ENCODE assay signal across 9 cellular contexts in genomic region chr19:50329926-50330294, GRCh38. TPM values are rescaled to one million over a fixed set of nuclear protein-coding genes. Genes with fewer than 3 reads are reported as not detected.
DNase-seq lines count a peak whose midpoint lies in the region; ATAC-seq and TF ChIP-seq lines count a peak whose summit lies in the region.
"Not testable (repeated sequence)": the region's sequence is repeated elsewhere in the genome, so short reads cannot be mapped to it uniquely, and the experiment has no call there.
"Had no signal": no experiment of that assay in that cellular context is flagged by ENCODE, and none has a peak within 500 bp of the region (broad histone marks: within the 10 kb centered on the region; RNA-seq: fewer than 3 reads in every experiment).

No MANE protein-coding gene starts in this region.

- peak overlapping the region; percentile 66 for H3K4me3 Mint-ChIP-seq in activated T-cell treated with anti-CD3 and anti-CD28 coated beads, Interleukin-2, amount 50 U/mL, for 24 hours
- peak overlapping the region; percentile 86 to 96 (median 92) for H3K4me3 Mint-ChIP-seq in naive B cell

- not testable (repeated sequence) for TF ChIP-seq CTCF in 22Rv1 (IDR thresholded peaks at IDR 0.05); GM12875 (IDR thresholded peaks at IDR 0.05; ENCODE audit: borderline replicate concordance, insufficient read depth, low read depth, low read length); Panc1 (IDR thresholded peaks at IDR 0.05); right atrium auricular region (IDR thresholded peaks at IDR 0.05)

- POLR2A ChIA-PET in Panc1 (lab: Charles Lee): not testable (repeated sequence)

- in situ Hi-C loops in Panc1 (cut with HindIII; ENCODE audit: low pct_unique_long_range_greater_than_20kb, low sequenced_read_pairs): not testable (repeated sequence)

- peaks cover 63% of the 10 kb centered on the region for H3K4me1 Mint-ChIP-seq in activated T-cell treated with anti-CD3 and anti-CD28 coated beads, Interleukin-2, amount 50 U/mL, for 24 hours (ENCODE audit: low read depth)
- H3K4me1 Mint-ChIP-seq in naive B cell: peaks cover 71 to 79% (median 78%) of the 10 kb centered on the region in 3 donors

- intact Hi-C loops in Panc1 (cut with micrococcal nuclease; ENCODE audit: unreplicated experiment): not testable (repeated sequence)

- peak overlapping the region; percentile 76 for H3K27ac Mint-ChIP-seq in activated T-cell treated with anti-CD3 and anti-CD28 coated beads, Interleukin-2, amount 50 U/mL, for 24 hours
- H3K27ac Mint-ChIP-seq in naive B cell: peak overlapping the region; percentile 85 to 98 (median 96)

- H3K9me3 ChIP-seq in Panc1 (ENCODE audit: control insufficient read depth, insufficient read depth, low read depth, low read length); right atrium auricular region: not testable (repeated sequence)

- not testable (repeated sequence) for H3K27me3 ChIP-seq in Panc1 (ENCODE audit: control insufficient read depth, insufficient read depth, low read length); right atrium auricular region

- CTCF ChIA-PET in Panc1 (lab: Charles Lee): not testable (repeated sequence)

- H3K27me3 Mint-ChIP-seq in activated T-cell treated with anti-CD3 and anti-CD28 coated beads, Interleukin-2, amount 50 U/mL, for 24 hours: peaks cover 65% of the 10 kb centered on the region
- H3K27me3 Mint-ChIP-seq in naive B cell: peaks cover 5 to 20% (median 13%) of the 10 kb centered on the region in 3 donors

- peaks cover 12% of the 10 kb centered on the region for H3K4me1 ChIP-seq in Panc1 (ENCODE audit: control insufficient read depth, insufficient read depth, low read length)
- peaks cover 0 to 55% of the 10 kb centered on the region in 2 donors for H3K4me1 ChIP-seq in right atrium auricular region

- H3K36me3 ChIP-seq in Panc1 (ENCODE audit: control insufficient read depth, insufficient read depth, low read length); right atrium auricular region: not testable (repeated sequence)

- not testable (repeated sequence) for H3K36me3 Mint-ChIP-seq in activated T-cell treated with anti-CD3 and anti-CD28 coated beads, Interleukin-2, amount 50 U/mL, for 24 hours (ENCODE audit: low read depth)
- H3K36me3 Mint-ChIP-seq in naive B cell: peaks cover 0 to 16% of the 10 kb centered on the region in 2 donors

- not testable (repeated sequence) for DNase-seq in Panc1 (ENCODE audit: low read depth, low spot score); activated T-cell treated with anti-CD3 and anti-CD28 coated beads, Interleukin-2, amount 50 U/mL, for 24 hours; right atrium auricular region (ENCODE audit: low spot score); naive B cell
- DNase-seq in caudate nucleus (lab: John Stamatoyannopoulos, UW): peak in 2 of 61 donors; percentile 44 to 51

- TSS peak; percentile 92 for BruUV-seq in Panc1 (replicated peaks; lab: Mats Ljungman, UMichigan)

- H3K9me3 Mint-ChIP-seq in activated T-cell treated with anti-CD3 and anti-CD28 coated beads, Interleukin-2, amount 50 U/mL, for 24 hours: not testable (repeated sequence)
- H3K9me3 Mint-ChIP-seq in naive B cell: peaks cover 0 to 21% (median 7%) of the 10 kb centered on the region in 7 donors

- not testable (repeated sequence) for ATAC-seq in Panc1; naive B cell (ENCODE audit: low read depth in 2 of 2)

- H3K27ac ChIP-seq in 22Rv1 (peak overlapping the region; percentile 95), Panc1 (ENCODE audit: low read length) (peak overlapping the region; percentile 71), caudate nucleus (ENCODE audit: low read depth, low read length) (peak overlapping the region; percentile 72), right atrium auricular region (peak overlapping the region; percentile 82 to 88), skin epidermis (peak overlapping the region in 5 of 21 experiments; percentile 1 to 81 (median 36))

- H3K4me3 ChIP-seq in GM12875 (ENCODE audit: low read depth, low read length): peak overlapping the region; percentile 57
- peak overlapping the region; percentile 49 to 63 for H3K4me3 ChIP-seq in Panc1 (ENCODE audit: low read depth in 2 of 2, low read length in 2 of 2)
- peak overlapping the region; percentile 12 to 49 for H3K4me3 ChIP-seq in right atrium auricular region
- H3K4me3 ChIP-seq in skin epidermis: peak overlapping the region in 4 of 7 experiments; percentile 2 to 31 (median 14)

RNA-seq across cellular contexts. Expression of gene KCNC3, which starts 0.7 kb away (rescaled TPM):
- total RNA-seq in Panc1 (2021; ENCODE audit: unreplicated experiment) (10.8 TPM), right atrium auricular region (1 to 10 TPM; 1.4 to 2.0 TPM)
- polyA plus RNA-seq in Panc1 (2012; ENCODE audit: insufficient read length): 13.8 TPM
- polyA plus RNA-seq in naive B cell (ENCODE audit: low read depth in 6 of 6): under 1 TPM in 2 of 6 donors, not detected in 4; 0.08 to 0.12 TPM
- polyA plus RNA-seq: mammary epithelial cell had no signal

RNA-seq across cellular contexts. Expression of gene NAPSA, which starts 35.5 kb away (rescaled TPM):
- total RNA-seq in Panc1 (2021; ENCODE audit: unreplicated experiment): 2.5 TPM
- polyA plus RNA-seq in Panc1 (2012; ENCODE audit: insufficient read length): 0.99 TPM
- under 1 TPM in 1 of 2 donors, not detected in 1; 0.31 TPM for total RNA-seq in right atrium auricular region
- polyA plus RNA-seq in naive B cell (ENCODE audit: low read depth in 6 of 6): 1 to 10 TPM in 3 of 6 donors, under 1 TPM in 2, not detected in 1; 0.38 to 1.8 (median 1.1) TPM

RNA-seq across cellular contexts. Expression of gene NR1H2, which starts 46.3 kb away (rescaled TPM):
- total RNA-seq in Panc1 (2021; ENCODE audit: unreplicated experiment) (55.8 TPM), right atrium auricular region (100 to 1,000 TPM in 1 of 2 donors, 10 to 100 TPM in 1; 97.0 to 121 TPM)
- 81.9 TPM for polyA plus RNA-seq in Panc1 (2012; ENCODE audit: insufficient read length)
- 100 to 1,000 TPM in 1 of 6 donors, 10 to 100 TPM in 5; 70.9 to 115 (median 76.1) TPM for polyA plus RNA-seq in naive B cell (ENCODE audit: low read depth in 6 of 6)

RNA-seq across cellular contexts. Expression of gene POLD1, which starts 54.2 kb away (rescaled TPM):
- 71.7 TPM for total RNA-seq in Panc1 (2021; ENCODE audit: unreplicated experiment)
- 54.9 TPM for polyA plus RNA-seq in Panc1 (2012; ENCODE audit: insufficient read length)
- 1 to 10 TPM; 5.9 to 10.0 TPM for total RNA-seq in right atrium auricular region
- 10 to 100 TPM; 22.9 to 46.7 (median 32.1) TPM for polyA plus RNA-seq in naive B cell (ENCODE audit: low read depth in 6 of 6)
